17 cellular contexts compared by ENCODE assay signal in genomic region chr12:130700492-130701401, GRCh38. TPM values are rescaled to one million over a fixed set of nuclear protein-coding genes. Genes with fewer than 3 reads are reported as not detected.
DNase-seq lines count a peak whose midpoint lies in the region; ATAC-seq and TF ChIP-seq lines count a peak whose summit lies in the region.
"Had no signal": no experiment of that assay in that cellular context is flagged by ENCODE, and none has a peak within 500 bp of the region (broad histone marks: within the 10 kb centered on the region; RNA-seq: fewer than 3 reads in every experiment).

No MANE protein-coding gene starts in this region.

- no peak overlapping the region for H3K4me3 ChIP-seq in stomach
- H3K4me3 ChIP-seq: BLaER1 had no signal

- 62 to 76% (median 72%) methylated on average over 13 to 14 of the region's 14 CpGs for WGBS in stomach, 5 donors

- peaks cover 0 to 40% (median 0%) of the 10 kb centered on the region in 3 donors for H3K27me3 ChIP-seq in stomach
- H3K27me3 ChIP-seq: BLaER1 had no signal

- H3K9me3 ChIP-seq in stomach, result no peaks in the 10 kb centered on the region

- no peak for ATAC-seq in HG03378 (IDR thresholded peaks at IDR 0.05; ENCODE audit: unreplicated experiment)
- ATAC-seq: PC-3 had no signal

- intact Hi-C loops in stomach (cut with DNase I; ENCODE audit: low total_unique reads), result no loop called here

- TF ChIP-seq CTCF in stomach (IDR thresholded peaks at IDR 0.05), result no peak

- H3K36me3 ChIP-seq in stomach, result no peaks in the 10 kb centered on the region
- H3K36me3 ChIP-seq: BLaER1 had no signal

- no peaks in the 10 kb centered on the region for H3K4me1 ChIP-seq in stomach

- no peak for TF ChIP-seq EP300 in stomach (IDR thresholded peaks at IDR 0.05)

- peak; percentile 62 for DNase-seq in NCI-H2107 treated with DMSO at 0.1 percent for 48 hours (lab: John Stamatoyannopoulos, UW; ENCODE audit: unreplicated experiment)
- no peak for DNase-seq in NCI-H2107 (lab: John Stamatoyannopoulos, UW)
- peak; percentile 18 for DNase-seq in NCI-H1092 treated with DMSO at 0.1 percent for 48 hours (lab: John Stamatoyannopoulos, UW)
- peak; percentile 1 for DNase-seq in myocyte (ENCODE audit: low read depth)
- peak; percentile 14 for DNase-seq in stomach
- no peak for DNase-seq in kidney tubule cell (ENCODE audit: low spot score)
- DNase-seq in DMS153 (lab: John Stamatoyannopoulos, UW), result no peak
- DNase-seq: DMS 273 treated with DMSO at 0.1 percent for 48 hours, Kasumi-1, NCI-H1436, NCI-H2029 treated with DMSO at 0.1 percent for 48 hours, NCI-H226, NCI-H526, PC-3 had no signal

- no peak overlapping the region for H3K27ac ChIP-seq in stomach
- H3K27ac ChIP-seq: 22Rv1, BLaER1 had no signal

- no peak for TF ChIP-seq POLR2A in stomach (IDR thresholded peaks at IDR 0.05)

RNA-seq across cellular contexts. Expression of gene RIMBP2, which starts 15.4 kb away (rescaled TPM):
- total RNA-seq in myocyte (not detected in 2 replicates), stomach (10 to 100 TPM in 3 of 5 donors, 1 to 10 TPM in 2; 3.7 to 44.6 (median 11.4) TPM)
- polyA plus RNA-seq in myocyte (2012), result not detected
- polyA plus RNA-seq in stomach, result 1 to 10 TPM in 2 of 3 donors, under 1 TPM in 1; 0.75 to 2.1 (median 1.5) TPM
- total RNA-seq: PC-3 had no signal

Comparison
In these comparisons a context has a peak if more than half of its experiments do, and no peak if none do; other contexts are left out.
1. DNase-seq: peak in NCI-H2107 treated with DMSO at 0.1 percent for 48 hours (single experiment), NCI-H1092 treated with DMSO at 0.1 percent for 48 hours (single experiment), myocyte (single experiment) and stomach (single experiment); none in NCI-H2107 (single experiment), kidney tubule cell (single experiment) and DMS153 (single experiment).